1 cellular context compared by ENCODE assay signal in genomic region chr10:132331956-132332749, GRCh38.
A peak's percentile ranks its signal among the peaks of the same experiment; 100 is the strongest.
TF ChIP-seq lines count a peak whose summit lies in the region.

LRRC27 (plus strand) TSS chr10:132332193; CDS start chr10:132333525, 1,332 bp downstream.

TF ChIP-seq in HepG2, 621 proteins besides CTCF, POLR2A, EP300 and RAD21 (continued from another document and continues in another):
- TF ChIP-seq NFYC (CRISPR knock-in tag; IDR thresholded peaks at IDR 0.05) (no peak), MXD1 (CRISPR knock-in tag; IDR thresholded peaks at IDR 0.05) (peak; percentile 82), DPF2 (CRISPR knock-in tag; IDR thresholded peaks at IDR 0.05; ENCODE audit: borderline replicate concordance, low read depth) (no peak), MAF1 (CRISPR knock-in tag; IDR thresholded peaks at IDR 0.05; ENCODE audit: borderline replicate concordance) (peak; percentile 66), NCOA1 (CRISPR knock-in tag; IDR thresholded peaks at IDR 0.05) (no peak), KLF6 (CRISPR knock-in tag; IDR thresholded peaks at IDR 0.05) (no peak), BORCS8-MEF2B (CRISPR knock-in tag; IDR thresholded peaks at IDR 0.05) (peak; percentile 59), SALL1 (CRISPR knock-in tag; IDR thresholded peaks at IDR 0.05) (peak; percentile 80), JARID2 (CRISPR knock-in tag; IDR thresholded peaks at IDR 0.05; ENCODE audit: insufficient replicate concordance) (no peak), BATF2 (CRISPR knock-in tag; IDR thresholded peaks at IDR 0.05) (no peak), ZNF574 (CRISPR knock-in tag; IDR thresholded peaks at IDR 0.05) (peak; percentile 50), U2AF2 (IDR thresholded peaks at IDR 0.05; ENCODE audit: low read depth, low read length) (0 out of 2 replicates have a peak, but pooled peaks have one; percentile 45), ZBTB7B (CRISPR knock-in tag; IDR thresholded peaks at IDR 0.05) (no peak), SOX6 (IDR thresholded peaks at IDR 0.05) (no peak), SOX6 (CRISPR knock-in tag; IDR thresholded peaks at IDR 0.05) (peak; percentile 68), ZZZ3 (CRISPR knock-in tag; IDR thresholded peaks at IDR 0.05; ENCODE audit: borderline replicate concordance) (0 out of 2 replicates have a peak, but pooled peaks have one; percentile 14), ZNF224 (CRISPR knock-in tag; IDR thresholded peaks at IDR 0.05) (peak; percentile 74; the same call in 1 of the 2 replicates), MED13 (CRISPR knock-in tag; IDR thresholded peaks at IDR 0.05) (no peak), NFIC (IDR thresholded peaks at IDR 0.05; ENCODE audit: low read length) (no peak), ZNF274 (CRISPR knock-in tag; IDR thresholded peaks at IDR 0.05) (peak; percentile 56; the same call in 1 of the 2 replicates), KDM6A (CRISPR knock-in tag; IDR thresholded peaks at IDR 0.05; ENCODE audit: low read depth) (no peak), SRSF4 (IDR thresholded peaks at IDR 0.05; ENCODE audit: low read depth, low read length, poor library complexity, severe bottlenecking) (no peak), SRSF1 (optimal IDR thresholded peaks at IDR 0.05; ENCODE audit: low read depth, low read length) (no peak), GMEB1 (CRISPR knock-in tag; IDR thresholded peaks at IDR 0.05; ENCODE audit: borderline replicate concordance) (peak; percentile 94), HOXA3 (CRISPR knock-in tag; IDR thresholded peaks at IDR 0.05) (peak; percentile 90), MIER2 (CRISPR knock-in tag; IDR thresholded peaks at IDR 0.05) (no peak), CENPT (CRISPR knock-in tag; IDR thresholded peaks at IDR 0.05; ENCODE audit: low read depth) (no peak), HCFC1 (IDR thresholded peaks at IDR 0.05; ENCODE audit: low read depth, low read length) (peak; percentile 67), ZFX (CRISPR knock-in tag; IDR thresholded peaks at IDR 0.05; ENCODE audit: low read depth) (peak; percentile 86), PAWR (CRISPR knock-in tag; IDR thresholded peaks at IDR 0.05; ENCODE audit: borderline replicate concordance) (no peak), YY1 (IDR thresholded peaks at IDR 0.05; ENCODE audit: insufficient read depth, insufficient replicate concordance, low read depth, low read length) (peak; percentile 94), MEIS1 (CRISPR knock-in tag; IDR thresholded peaks at IDR 0.05; ENCODE audit: borderline replicate concordance) (no peak; the same call in 1 of the 2 replicates), ZNF460 (CRISPR knock-in tag; IDR thresholded peaks at IDR 0.05; ENCODE audit: borderline replicate concordance) (no peak), SALL2 (CRISPR knock-in tag; IDR thresholded peaks at IDR 0.05) (peak; percentile 87), SIN3A (IDR thresholded peaks at IDR 0.05; ENCODE audit: borderline replicate concordance, low read depth, low read length) (peak; percentile 96), KMT2A (CRISPR knock-in tag; IDR thresholded peaks at IDR 0.05) (peak; percentile 27; the same call in 1 of the 2 replicates), ZNF605 (CRISPR knock-in tag; IDR thresholded peaks at IDR 0.05) (0 out of 2 replicates have a peak, but pooled peaks have one; percentile 51), CCAR2 (optimal IDR thresholded peaks at IDR 0.05; ENCODE audit: low read depth, low read length) (no peak), ZNF251 (CRISPR knock-in tag; IDR thresholded peaks at IDR 0.05) (no peak), HIVEP1 (CRISPR knock-in tag; IDR thresholded peaks at IDR 0.05) (peak; percentile 87), ZNF484 (CRISPR knock-in tag; IDR thresholded peaks at IDR 0.05; ENCODE audit: borderline replicate concordance, low read depth) (no peak), ZNF83 (CRISPR knock-in tag; IDR thresholded peaks at IDR 0.05; ENCODE audit: borderline replicate concordance) (0 out of 2 replicates have a peak, but pooled peaks have one; percentile 92)
- TF ChIP-seq, protein P1, sequence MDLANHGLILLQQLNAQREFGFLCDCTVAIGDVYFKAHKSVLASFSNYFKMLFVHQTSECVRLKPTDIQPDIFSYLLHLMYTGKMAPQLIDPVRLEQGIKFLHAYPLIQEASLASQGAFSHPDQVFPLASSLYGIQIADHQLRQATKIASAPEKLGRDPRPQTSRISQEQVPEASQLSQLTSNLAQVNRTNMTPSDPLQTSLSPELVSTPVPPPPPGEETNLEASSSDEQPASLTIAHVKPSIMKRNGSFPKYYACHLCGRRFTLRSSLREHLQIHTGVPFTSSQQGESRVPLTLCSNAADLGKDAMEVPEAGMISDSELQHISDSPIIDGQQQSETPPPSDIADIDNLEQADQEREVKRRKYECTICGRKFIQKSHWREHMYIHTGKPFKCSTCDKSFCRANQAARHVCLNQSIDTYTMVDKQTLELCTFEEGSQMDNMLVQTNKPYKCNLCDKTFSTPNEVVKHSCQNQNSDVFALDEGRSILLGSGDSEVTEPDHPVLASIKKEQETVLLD (CRISPR knock-in tag; IDR thresholded peaks at IDR 0.05; ENCODE audit: low read depth), result peak; percentile 85
- TF ChIP-seq, protein P2, sequence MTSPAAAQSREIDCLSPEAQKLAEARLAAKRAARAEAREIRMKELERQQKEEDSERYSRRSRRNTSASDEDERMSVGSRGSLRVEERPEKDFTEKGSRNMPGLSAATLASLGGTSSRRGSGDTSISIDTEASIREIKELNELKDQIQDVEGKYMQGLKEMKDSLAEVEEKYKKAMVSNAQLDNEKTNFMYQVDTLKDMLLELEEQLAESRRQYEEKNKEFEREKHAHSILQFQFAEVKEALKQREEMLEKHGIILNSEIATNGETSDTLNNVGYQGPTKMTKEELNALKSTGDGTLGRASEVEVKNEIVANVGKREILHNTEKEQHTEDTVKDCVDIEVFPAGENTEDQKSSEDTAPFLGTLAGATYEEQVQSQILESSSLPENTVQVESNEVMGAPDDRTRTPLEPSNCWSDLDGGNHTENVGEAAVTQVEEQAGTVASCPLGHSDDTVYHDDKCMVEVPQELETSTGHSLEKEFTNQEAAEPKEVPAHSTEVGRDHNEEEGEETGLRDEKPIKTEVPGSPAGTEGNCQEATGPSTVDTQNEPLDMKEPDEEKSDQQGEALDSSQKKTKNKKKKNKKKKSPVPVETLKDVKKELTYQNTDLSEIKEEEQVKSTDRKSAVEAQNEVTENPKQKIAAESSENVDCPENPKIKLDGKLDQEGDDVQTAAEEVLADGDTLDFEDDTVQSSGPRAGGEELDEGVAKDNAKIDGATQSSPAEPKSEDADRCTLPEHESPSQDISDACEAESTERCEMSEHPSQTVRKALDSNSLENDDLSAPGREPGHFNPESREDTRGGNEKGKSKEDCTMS (CRISPR knock-in tag; conservative IDR thresholded peaks at IDR 0.05), result no peak
- TF ChIP-seq, protein P3, sequence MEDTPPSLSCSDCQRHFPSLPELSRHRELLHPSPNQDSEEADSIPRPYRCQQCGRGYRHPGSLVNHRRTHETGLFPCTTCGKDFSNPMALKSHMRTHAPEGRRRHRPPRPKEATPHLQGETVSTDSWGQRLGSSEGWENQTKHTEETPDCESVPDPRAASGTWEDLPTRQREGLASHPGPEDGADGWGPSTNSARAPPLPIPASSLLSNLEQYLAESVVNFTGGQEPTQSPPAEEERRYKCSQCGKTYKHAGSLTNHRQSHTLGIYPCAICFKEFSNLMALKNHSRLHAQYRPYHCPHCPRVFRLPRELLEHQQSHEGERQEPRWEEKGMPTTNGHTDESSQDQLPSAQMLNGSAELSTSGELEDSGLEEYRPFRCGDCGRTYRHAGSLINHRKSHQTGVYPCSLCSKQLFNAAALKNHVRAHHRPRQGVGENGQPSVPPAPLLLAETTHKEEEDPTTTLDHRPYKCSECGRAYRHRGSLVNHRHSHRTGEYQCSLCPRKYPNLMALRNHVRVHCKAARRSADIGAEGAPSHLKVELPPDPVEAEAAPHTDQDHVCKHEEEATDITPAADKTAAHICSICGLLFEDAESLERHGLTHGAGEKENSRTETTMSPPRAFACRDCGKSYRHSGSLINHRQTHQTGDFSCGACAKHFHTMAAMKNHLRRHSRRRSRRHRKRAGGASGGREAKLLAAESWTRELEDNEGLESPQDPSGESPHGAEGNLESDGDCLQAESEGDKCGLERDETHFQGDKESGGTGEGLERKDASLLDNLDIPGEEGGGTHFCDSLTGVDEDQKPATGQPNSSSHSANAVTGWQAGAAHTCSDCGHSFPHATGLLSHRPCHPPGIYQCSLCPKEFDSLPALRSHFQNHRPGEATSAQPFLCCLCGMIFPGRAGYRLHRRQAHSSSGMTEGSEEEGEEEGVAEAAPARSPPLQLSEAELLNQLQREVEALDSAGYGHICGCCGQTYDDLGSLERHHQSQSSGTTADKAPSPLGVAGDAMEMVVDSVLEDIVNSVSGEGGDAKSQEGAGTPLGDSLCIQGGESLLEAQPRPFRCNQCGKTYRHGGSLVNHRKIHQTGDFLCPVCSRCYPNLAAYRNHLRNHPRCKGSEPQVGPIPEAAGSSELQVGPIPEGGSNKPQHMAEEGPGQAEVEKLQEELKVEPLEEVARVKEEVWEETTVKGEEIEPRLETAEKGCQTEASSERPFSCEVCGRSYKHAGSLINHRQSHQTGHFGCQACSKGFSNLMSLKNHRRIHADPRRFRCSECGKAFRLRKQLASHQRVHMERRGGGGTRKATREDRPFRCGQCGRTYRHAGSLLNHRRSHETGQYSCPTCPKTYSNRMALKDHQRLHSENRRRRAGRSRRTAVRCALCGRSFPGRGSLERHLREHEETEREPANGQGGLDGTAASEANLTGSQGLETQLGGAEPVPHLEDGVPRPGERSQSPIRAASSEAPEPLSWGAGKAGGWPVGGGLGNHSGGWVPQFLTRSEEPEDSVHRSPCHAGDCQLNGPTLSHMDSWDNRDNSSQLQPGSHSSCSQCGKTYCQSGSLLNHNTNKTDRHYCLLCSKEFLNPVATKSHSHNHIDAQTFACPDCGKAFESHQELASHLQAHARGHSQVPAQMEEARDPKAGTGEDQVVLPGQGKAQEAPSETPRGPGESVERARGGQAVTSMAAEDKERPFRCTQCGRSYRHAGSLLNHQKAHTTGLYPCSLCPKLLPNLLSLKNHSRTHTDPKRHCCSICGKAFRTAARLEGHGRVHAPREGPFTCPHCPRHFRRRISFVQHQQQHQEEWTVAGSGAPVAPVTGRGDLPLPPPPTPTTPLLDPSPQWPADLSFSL (CRISPR knock-in tag; IDR thresholded peaks at IDR 0.05), result no peak
- TF ChIP-seq, protein P4, sequence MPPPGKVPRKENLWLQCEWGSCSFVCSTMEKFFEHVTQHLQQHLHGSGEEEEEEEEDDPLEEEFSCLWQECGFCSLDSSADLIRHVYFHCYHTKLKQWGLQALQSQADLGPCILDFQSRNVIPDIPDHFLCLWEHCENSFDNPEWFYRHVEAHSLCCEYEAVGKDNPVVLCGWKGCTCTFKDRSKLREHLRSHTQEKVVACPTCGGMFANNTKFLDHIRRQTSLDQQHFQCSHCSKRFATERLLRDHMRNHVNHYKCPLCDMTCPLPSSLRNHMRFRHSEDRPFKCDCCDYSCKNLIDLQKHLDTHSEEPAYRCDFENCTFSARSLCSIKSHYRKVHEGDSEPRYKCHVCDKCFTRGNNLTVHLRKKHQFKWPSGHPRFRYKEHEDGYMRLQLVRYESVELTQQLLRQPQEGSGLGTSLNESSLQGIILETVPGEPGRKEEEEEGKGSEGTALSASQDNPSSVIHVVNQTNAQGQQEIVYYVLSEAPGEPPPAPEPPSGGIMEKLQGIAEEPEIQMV (CRISPR knock-in tag; IDR thresholded peaks at IDR 0.05; ENCODE audit: low read depth), result 0 out of 2 replicates have a peak, but pooled peaks have one; percentile 31
